Comparison of ENCODE assay signal across 7 cellular contexts in the genomic region with DNA sequence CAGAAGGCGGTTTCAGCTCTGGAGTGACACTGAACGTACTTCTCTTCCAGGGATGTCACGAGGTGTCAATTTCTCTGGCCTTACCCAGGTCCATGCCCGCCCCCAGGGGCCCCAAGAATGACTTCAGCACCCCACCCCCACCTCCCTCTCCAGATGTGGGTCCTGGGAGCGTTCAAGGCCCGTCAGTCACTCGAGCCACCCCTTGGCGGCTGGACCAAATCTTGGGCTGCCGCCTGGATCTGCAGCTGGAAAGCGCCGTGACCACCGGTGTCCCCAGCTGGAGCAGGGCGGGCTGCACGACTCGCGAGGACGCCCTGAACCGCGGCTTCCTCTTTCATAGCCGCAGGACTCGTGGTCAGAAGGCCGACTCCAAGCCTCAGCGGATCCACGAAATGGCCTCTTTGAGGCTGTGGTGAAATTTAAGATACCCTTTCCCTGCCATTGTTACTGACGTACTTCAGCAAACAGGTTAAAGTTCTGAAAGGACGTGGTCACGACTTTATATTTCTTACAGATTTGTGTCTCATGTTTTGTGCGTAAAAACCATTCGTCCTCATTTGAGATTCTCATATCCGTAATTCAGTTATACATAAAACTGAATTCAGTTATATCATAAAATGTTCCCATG. TPM values are rescaled to one million over a fixed set of nuclear protein-coding genes. Genes with fewer than 3 reads are reported as not detected.
DNase-seq lines count a peak whose midpoint lies in the region; ATAC-seq and TF ChIP-seq lines count a peak whose summit lies in the region.

No MANE protein-coding gene starts in this region.

- ATAC-seq in GM18519 (IDR thresholded peaks at IDR 0.05; ENCODE audit: low FRiP score, unreplicated experiment): peak; percentile 21
- peak; percentile 40 for ATAC-seq in HG02938 (IDR thresholded peaks at IDR 0.05; ENCODE audit: unreplicated experiment)

- H3K4me3 ChIP-seq in skin epidermis: peak overlapping the region; percentile 42 to 62 (median 50)

- no peaks in the 10 kb centered on the region for H3K9me3 Mint-ChIP-seq in immature natural killer cell

- peak overlapping the region; percentile 95 to 97 (median 97) for H3K4me3 Mint-ChIP-seq in immature natural killer cell

- H3K27me3 Mint-ChIP-seq in immature natural killer cell (ENCODE audit: low read depth in 3 of 3): peaks cover 3 to 9% (median 4%) of the 10 kb centered on the region in 3 donors

- peak; percentile 64 for DNase-seq in NCI-H2029 treated with DMSO at 0.1 percent for 48 hours (lab: John Stamatoyannopoulos, UW)
- peak; percentile 49 for DNase-seq in central memory CD4-positive, alpha-beta T cell
- peak; percentile 73 to 74 (median 74) for DNase-seq in immature natural killer cell

- peaks cover 2 to 5% (median 3%) of the 10 kb centered on the region in 3 donors for H3K36me3 Mint-ChIP-seq in immature natural killer cell

- H3K27ac ChIP-seq in VCaP (peak overlapping the region; percentile 87), skin epidermis (peak overlapping the region in 20 of 21 experiments; percentile 67 to 91 (median 83))

- H3K27ac Mint-ChIP-seq in immature natural killer cell: peak overlapping the region; percentile 94 to 97 (median 96)

- peaks cover 24 to 30% of the 10 kb centered on the region in 2 donors for H3K4me1 Mint-ChIP-seq in immature natural killer cell

- TF ChIP-seq CTCF in VCaP (conservative IDR thresholded peaks at IDR 0.05): 0 out of 2 replicates have a peak, but pooled peaks have one; percentile 19

RNA-seq across cellular contexts. Expression of a gene that starts 29.3 kb away (rescaled TPM):
- 10 to 100 TPM in 1 of 3 donors, 1 to 10 TPM in 2; 3.6 to 11.4 (median 5.0) TPM for polyA plus RNA-seq in immature natural killer cell

Comparison
In these comparisons a context has a peak if more than half of its experiments do, and no peak if none do; other contexts are left out.
1. Peak in every context shown above with its lines: DNase-seq, ATAC-seq, H3K4me3 ChIP-seq and H3K27ac ChIP-seq.